14 cellular contexts compared by ENCODE assay signal in genomic region chr11:73999581-74000306, GRCh38. TPM values are rescaled to one million over a fixed set of nuclear protein-coding genes. Genes with fewer than 3 reads are reported as not detected.
DNase-seq lines count a peak whose midpoint lies in the region; ATAC-seq and TF ChIP-seq lines count a peak whose summit lies in the region.
"Had no signal": no experiment of that assay in that cellular context is flagged by ENCODE, and none has a peak within 500 bp of the region (broad histone marks: within the 10 kb centered on the region; RNA-seq: fewer than 3 reads in every experiment).

No MANE protein-coding gene starts in this region.

- POLR2A ChIA-PET in activated B cell treated with CpG ODN at 0.5 μM for 24 hours (lab: Charles Lee): interaction anchor here (17.5 kb wide), 1 partner anchor 23 kb away, joined by 425 read pairs; the partner anchor contains the start of gene UCP2

- H3K4me1 Mint-ChIP-seq in activated B cell treated with CpG ODN at 0.5 μM for 24 hours: peaks cover 62% of the 10 kb centered on the region
- H3K4me1 Mint-ChIP-seq in memory B cell: peaks cover 24% of the 10 kb centered on the region

- no peaks in the 10 kb centered on the region for H3K4me1 ChIP-seq in uterus
- H3K4me1 ChIP-seq: adrenal gland, colonic mucosa, testis had no signal

- TF ChIP-seq CTCF in LNCaP clone FGC (IDR thresholded peaks at IDR 0.05; ENCODE audit: control insufficient read depth, extremely low read depth, insufficient read depth) (no peak), activated B cell treated with CpG ODN at 0.5 μM for 24 hours (IDR thresholded peaks at IDR 0.05) (no peak), uterus (IDR thresholded peaks at IDR 0.05) (no peak)

- peaks cover 30% of the 10 kb centered on the region for H3K36me3 Mint-ChIP-seq in activated B cell treated with CpG ODN at 0.5 μM for 24 hours (ENCODE audit: low read depth)
- H3K36me3 Mint-ChIP-seq in memory B cell: peaks cover 4% of the 10 kb centered on the region

- H3K9me3 Mint-ChIP-seq in activated B cell treated with CpG ODN at 0.5 μM for 24 hours: no peaks in the 10 kb centered on the region
- H3K9me3 Mint-ChIP-seq in memory B cell: no peaks in the 10 kb centered on the region

- H3K27me3 Mint-ChIP-seq in activated B cell treated with CpG ODN at 0.5 μM for 24 hours (no peaks in the 10 kb centered on the region), memory B cell (no peaks in the 10 kb centered on the region)

- no peak overlapping the region for H3K27ac ChIP-seq in uterus
- H3K27ac ChIP-seq: adrenal gland, colonic mucosa, SK-N-MC, testis had no signal

- intact Hi-C loops in activated B cell treated with CpG ODN at 0.5 μM for 24 hours (cut with micrococcal nuclease) (loop anchor here (5.0 kb wide), 1 partner anchor 33 kb away; no protein-coding TSS in a partner anchor), uterus (cut with DNase I; ENCODE audit: low total_unique reads) (no loop called here)

- peak; percentile 26 for ATAC-seq in activated B cell treated with CpG ODN at 0.5 μM for 24 hours (ENCODE audit: low read depth)
- ATAC-seq in memory B cell (ENCODE audit: low read depth): peak; percentile 48
- ATAC-seq in HG02885 (IDR thresholded peaks at IDR 0.05; ENCODE audit: poor library complexity, unreplicated experiment): no peak
- ATAC-seq in GM21390 (IDR thresholded peaks at IDR 0.05; ENCODE audit: unreplicated experiment): no peak

- H3K27me3 ChIP-seq in uterus: no peaks in the 10 kb centered on the region
- H3K27me3 ChIP-seq: adrenal gland, colonic mucosa, testis had no signal

- H3K36me3 ChIP-seq in uterus: no peaks in the 10 kb centered on the region
- H3K36me3 ChIP-seq: colonic mucosa had no signal

- TF ChIP-seq POLR2A in uterus (IDR thresholded peaks at IDR 0.05): no peak

- CTCF ChIA-PET in activated B cell treated with CpG ODN at 0.5 μM for 24 hours (lab: Charles Lee): no interaction called here

- H3K27ac Mint-ChIP-seq in activated B cell treated with CpG ODN at 0.5 μM for 24 hours (peak overlapping the region; percentile 86), memory B cell (peak overlapping the region; percentile 100)

- peak overlapping the region; percentile 50 for H3K4me3 Mint-ChIP-seq in activated B cell treated with CpG ODN at 0.5 μM for 24 hours
- peak overlapping the region; percentile 53 for H3K4me3 Mint-ChIP-seq in memory B cell

- H3K9me3 ChIP-seq in uterus: no peaks in the 10 kb centered on the region
- H3K9me3 ChIP-seq: adrenal gland, colonic mucosa, testis had no signal

- DNase-seq in COLO668 (lab: John Stamatoyannopoulos, UW; ENCODE audit: unreplicated experiment): peak; percentile 74
- peak; percentile 18 for DNase-seq in LNCaP clone FGC (ENCODE audit: low read depth)
- no peak for DNase-seq in activated B cell treated with CpG ODN at 0.5 μM for 24 hours
- DNase-seq in memory B cell (ENCODE audit: low spot score in 2 of 2): no peak
- DNase-seq in uterus: no peak
- no peak for DNase-seq in activated gamma-delta T cell (lab: John Stamatoyannopoulos, UW)
- DNase-seq: activated CD4-positive, alpha-beta T cell treated with anti-CD3 and anti-CD28 coated beads, Interleukin-2, amount 50 U/mL, for 1 hour; adrenal gland; colonic mucosa; retina; testis had no signal

- no peak overlapping the region for H3K4me3 ChIP-seq in LNCaP clone FGC (ENCODE audit: low read depth, low read length)
- H3K4me3 ChIP-seq in uterus: no peak overlapping the region
- H3K4me3 ChIP-seq: adrenal gland, colonic mucosa, SK-N-MC, testis had no signal

RNA-seq across cellular contexts. Expression of gene UCP3, which starts 9.1 kb away (rescaled TPM):
- total RNA-seq in activated B cell treated with CpG ODN at 0.5 μM for 24 hours: 4.4 and 5.7 TPM in 2 replicates
- total RNA-seq in uterus: 1 to 10 TPM in 2 of 4 donors, under 1 TPM in 1, not detected in 1; 0.21 to 4.1 (median 1.5) TPM

RNA-seq across cellular contexts. Expression of gene UCP2, which starts 17.1 kb away (rescaled TPM):
- total RNA-seq in activated B cell treated with CpG ODN at 0.5 μM for 24 hours (424 and 458 TPM in 2 replicates), uterus (10 to 100 TPM in 3 of 4 donors, not detected in 1; 10.8 to 64.7 (median 33.7) TPM)

RNA-seq across cellular contexts. Expression of gene DNAJB13, which starts 48.9 kb away (rescaled TPM):
- total RNA-seq in activated B cell treated with CpG ODN at 0.5 μM for 24 hours (not detected in 2 replicates), uterus (1 to 10 TPM in 3 of 4 donors, not detected in 1; 1.9 to 9.1 (median 4.6) TPM)
- total RNA-seq: colonic mucosa had no signal

Comparison
In these comparisons a context has a peak if more than half of its experiments do, and no peak if none do; other contexts are left out.
1. DNase-seq: peak in COLO668 (single experiment) and LNCaP clone FGC (single experiment); none in activated B cell treated with CpG ODN at 0.5 μM for 24 hours (single experiment), memory B cell (0 of 2), uterus (0 of 2) and activated gamma-delta T cell (single experiment).
2. ATAC-seq: peak in activated B cell treated with CpG ODN at 0.5 μM for 24 hours (single experiment) and memory B cell (single experiment); none in HG02885 (single experiment) and GM21390 (single experiment).